3 cellular contexts compared by ENCODE assay signal in genomic region chr10:69794673-69795072, GRCh38.
TF ChIP-seq lines count a peak whose summit lies in the region.

No MANE protein-coding gene starts in this region.

TF ChIP-seq in A549, 52 proteins besides CTCF, POLR2A, EP300 and RAD21:
- TF ChIP-seq NPAS2 (CRISPR knock-in tag; IDR thresholded peaks at IDR 0.05; ENCODE audit: borderline replicate concordance) = no peak
- no peak for TF ChIP-seq CHD4 (IDR thresholded peaks at IDR 0.05; ENCODE audit: borderline replicate concordance)
- TF ChIP-seq PBX3 (IDR thresholded peaks at IDR 0.05) = no peak
- peak; percentile 91 for TF ChIP-seq MAFK (IDR thresholded peaks at IDR 0.05; ENCODE audit: partially characterized antibody)
- no peak for TF ChIP-seq JUNB (IDR thresholded peaks at IDR 0.05)
- TF ChIP-seq KDM1A (IDR thresholded peaks at IDR 0.05; ENCODE audit: low read depth) = no peak
- no peak for TF ChIP-seq ELK1 (IDR thresholded peaks at IDR 0.05; ENCODE audit: low read depth, low read length)
- no peak for TF ChIP-seq EHF (CRISPR knock-in tag; IDR thresholded peaks at IDR 0.05)
- TF ChIP-seq JUN (IDR thresholded peaks at IDR 0.05) = no peak
TF ChIP-seq in A549: peak in this region for 1.

TF ChIP-seq in IMR-90, 13 proteins besides CTCF, POLR2A, EP300 and RAD21:
- TF ChIP-seq MAFK (IDR thresholded peaks at IDR 0.05; ENCODE audit: low read depth, low read length) (peak; percentile 90), CEBPB (IDR thresholded peaks at IDR 0.05; ENCODE audit: low read depth, low read length) (no peak)
TF ChIP-seq in IMR-90: peak in this region for 1.

TF ChIP-seq in H1, 55 proteins besides CTCF, POLR2A, EP300 and RAD21:
- TF ChIP-seq MAFK (IDR thresholded peaks at IDR 0.05; ENCODE audit: low read depth, low read length) = peak; percentile 44; the same call in 1 of the 2 replicates
- no peak for TF ChIP-seq YY1 (IDR thresholded peaks at IDR 0.05; ENCODE audit: low read depth, low read length)
